ENCODE assay signal across 12 cellular contexts in genomic region chr17:81967244-81967532, GRCh38. TPM values are rescaled to one million over a fixed set of nuclear protein-coding genes. Genes with fewer than 3 reads are reported as not detected.
DNase-seq lines count a peak whose midpoint lies in the region; ATAC-seq and TF ChIP-seq lines count a peak whose summit lies in the region.
"Had no signal": no experiment of that assay in that cellular context is flagged by ENCODE, and none has a peak within 500 bp of the region (broad histone marks: within the 10 kb centered on the region; RNA-seq: fewer than 3 reads in every experiment).

No MANE protein-coding gene starts in this region.

- no peak overlapping the region for H3K4me2 ChIP-seq in parathyroid adenoma (ENCODE audit: low read length)

- CTCF ChIA-PET in CD4-positive, alpha-beta T cell (lab: Charles Lee), result interaction anchor here (1.0 to 2.2 kb wide), 3 partner anchors 8 to 53 kb away, joined by 3 to 16 read pairs (median 4); partner anchors contain the start of gene ASPSCR1

- H3K36me3 Mint-ChIP-seq in CD4-positive, alpha-beta T cell (ENCODE audit: low read depth), result no peaks in the 10 kb centered on the region
- H3K36me3 Mint-ChIP-seq: activated naive CD4-positive, alpha-beta T cell treated with anti-CD3 and anti-CD28 coated beads, Interleukin-2, amount 50 U/mL, for 24 hours had no signal

- no peaks in the 10 kb centered on the region for H3K9me3 Mint-ChIP-seq in CD4-positive, alpha-beta T cell
- H3K9me3 Mint-ChIP-seq: activated naive CD4-positive, alpha-beta T cell treated with anti-CD3 and anti-CD28 coated beads, Interleukin-2, amount 50 U/mL, for 24 hours had no signal

- no peaks in the 10 kb centered on the region for H3K79me2 ChIP-seq in parathyroid adenoma

- peaks cover 15% of the 10 kb centered on the region for H3K4me1 Mint-ChIP-seq in CD4-positive, alpha-beta T cell (ENCODE audit: low read depth)

- WGBS in testis, 2 donors, result 29 to 45% methylated on average over 1 to 5 of the region's 5 CpGs

- intact Hi-C loops in CD4-positive, alpha-beta T cell (cut with DNase I, micrococcal nuclease), result loop anchor here in 1 of 2 experiments (10.0 kb wide), 1 partner anchor 158 kb away; no protein-coding TSS in a partner anchor
- intact Hi-C loops in testis (cut with DNase I; ENCODE audit: low total_unique reads), result no loop called here

- peaks cover 5% of the 10 kb centered on the region for H3K27me3 Mint-ChIP-seq in CD4-positive, alpha-beta T cell
- H3K27me3 Mint-ChIP-seq: activated naive CD4-positive, alpha-beta T cell treated with anti-CD3 and anti-CD28 coated beads, Interleukin-2, amount 50 U/mL, for 24 hours had no signal

- no peak overlapping the region for H2AFZ ChIP-seq in parathyroid adenoma

- no peaks in the 10 kb centered on the region for H3K9me3 ChIP-seq in CD4-positive, alpha-beta T cell (ENCODE audit: control insufficient read depth, low read length)
- 0 out of 2 replicates have a peak, but pooled peaks cover 2% of the 10 kb centered on the region for H3K9me3 ChIP-seq in NT2/D1 (ENCODE audit: insufficient read depth, low read length)
- H3K9me3 ChIP-seq in parathyroid adenoma (ENCODE audit: control insufficient read depth, low read length), result no peaks in the 10 kb centered on the region
- H3K9me3 ChIP-seq in testis, result no peaks in the 10 kb centered on the region

- DNase-seq in CD4-positive, alpha-beta T cell, result no peak
- DNase-seq in NT2/D1 (ENCODE audit: low read depth, low spot score), result no peak
- DNase-seq in activated CD4-positive, CD25-positive, alpha-beta regulatory T cell (lab: John Stamatoyannopoulos, UW), result no peak
- DNase-seq in testis, result no peak
- no peak for DNase-seq in Kasumi-1 (lab: John Stamatoyannopoulos, UW)

- no peak overlapping the region for H3K27ac Mint-ChIP-seq in CD4-positive, alpha-beta T cell
- H3K27ac Mint-ChIP-seq: activated naive CD4-positive, alpha-beta T cell treated with anti-CD3 and anti-CD28 coated beads, Interleukin-2, amount 50 U/mL, for 24 hours had no signal

- no peak for TF ChIP-seq CTCF in CD4-positive, alpha-beta T cell (IDR thresholded peaks at IDR 0.05)
- no peak for TF ChIP-seq CTCF in parathyroid adenoma (IDR thresholded peaks at IDR 0.05)
- no peak for TF ChIP-seq CTCF in testis (IDR thresholded peaks at IDR 0.05)

- H3K4me3 Mint-ChIP-seq in CD4-positive, alpha-beta T cell, result no peak overlapping the region

- peak overlapping the region; percentile 64 for H3K9ac ChIP-seq in NT2/D1 (ENCODE audit: insufficient read length, low read depth)
- H3K9ac ChIP-seq in parathyroid adenoma, result no peak overlapping the region

- H3K4me1 ChIP-seq in NT2/D1 (ENCODE audit: insufficient read depth, insufficient read length), result peaks cover 17% of the 10 kb centered on the region
- H3K4me1 ChIP-seq in parathyroid adenoma, result peaks cover 11% of the 10 kb centered on the region
- H3K4me1 ChIP-seq in testis, result peaks cover 17% of the 10 kb centered on the region

- TF ChIP-seq POLR2A in testis (IDR thresholded peaks at IDR 0.05), result no peak

- peak overlapping the region; percentile 65 for H3K27ac ChIP-seq in CD4-positive, alpha-beta T cell (ENCODE audit: low read depth, low read length)
- H3K27ac ChIP-seq in parathyroid adenoma (no peak overlapping the region), testis (no peak overlapping the region)

- POLR2A ChIA-PET in CD4-positive, alpha-beta T cell (lab: Charles Lee), result interaction anchor here (0.8 to 3.1 kb wide), 6 partner anchors 8 to 70 kb away, joined by 3 to 26 read pairs (median 6); partner anchors contain the start of genes ASPSCR1, CENPX, DCXR and LRRC45

- H3K4me3 ChIP-seq in NT2/D1 (ENCODE audit: insufficient read length, low read depth), result no peak overlapping the region
- peak overlapping the region; percentile 19 for H3K4me3 ChIP-seq in parathyroid adenoma (ENCODE audit: low read depth, low read length)
- H3K4me3 ChIP-seq in testis, result no peak overlapping the region

- ATAC-seq in CD4-positive, alpha-beta T cell (ENCODE audit: poor library complexity), result no peak
- peak; percentile 7 for ATAC-seq in esophagus mucosa
- no peak for ATAC-seq in GM18873 (IDR thresholded peaks at IDR 0.05; ENCODE audit: low FRiP score, unreplicated experiment)

- H3K36me3 ChIP-seq in NT2/D1 (ENCODE audit: insufficient read depth, insufficient read length, low read length) (no peaks in the 10 kb centered on the region), parathyroid adenoma (ENCODE audit: control insufficient read depth, insufficient read depth, low read length) (no peaks in the 10 kb centered on the region), testis (ENCODE audit: low read depth, missing control alignments) (no peaks in the 10 kb centered on the region)

- peaks cover 7% of the 10 kb centered on the region for H3K27me3 ChIP-seq in CD4-positive, alpha-beta T cell (ENCODE audit: control insufficient read depth, insufficient read depth, low read length)
- H3K27me3 ChIP-seq in NT2/D1 (ENCODE audit: insufficient read depth, insufficient read length) (peaks cover 30% of the 10 kb centered on the region), parathyroid adenoma (ENCODE audit: control insufficient read depth, insufficient read depth, low read length) (no peaks in the 10 kb centered on the region), testis (no peaks in the 10 kb centered on the region)

RNA-seq across cellular contexts. Expression of gene NOTUM, which starts 6.2 kb away (rescaled TPM):
- total RNA-seq in CD4-positive, alpha-beta T cell, result not detected
- total RNA-seq in esophagus mucosa (not detected), testis (10 to 100 TPM in 1 of 2 donors, 1 to 10 TPM in 1; 9.5 to 13.2 TPM)
- 5.1 TPM for polyA plus RNA-seq in testis (ENCODE audit: insufficient read depth, low read depth, low replicate concordance)
- polyA plus RNA-seq: CD14-positive monocyte had no signal

RNA-seq across cellular contexts. Expression of gene ASPSCR1, which starts 10.2 kb away (rescaled TPM):
- 10 to 100 TPM; 19.1 to 22.7 TPM for total RNA-seq in CD4-positive, alpha-beta T cell
- total RNA-seq in esophagus mucosa (19.0 TPM), testis (10 to 100 TPM; 46.2 to 49.7 TPM)
- 40.5 TPM for polyA plus RNA-seq in testis (ENCODE audit: insufficient read depth, low read depth, low replicate concordance)

RNA-seq across cellular contexts. Expression of gene MYADML2, which starts 20.2 kb away (rescaled TPM):
- total RNA-seq in CD4-positive, alpha-beta T cell, result not detected
- total RNA-seq in esophagus mucosa (not detected), testis (under 1 TPM; 0.16 to 0.25 TPM)
- polyA plus RNA-seq in testis (ENCODE audit: insufficient read depth, low read depth, low replicate concordance), result 0.57 TPM
- total RNA-seq: mucosa of gallbladder, SK-MEL-5 had no signal
- polyA plus RNA-seq: CD14-positive monocyte had no signal

RNA-seq across cellular contexts. Expression of gene PYCR1, which starts 30.1 kb away (rescaled TPM):
- 1 to 10 TPM in 1 of 2 experiments, under 1 TPM in 1; 0.38 to 1.0 TPM for total RNA-seq in CD4-positive, alpha-beta T cell
- total RNA-seq in esophagus mucosa (28.9 TPM), testis (10 to 100 TPM; 13.8 to 19.2 TPM)
- 28.9 TPM for polyA plus RNA-seq in testis (ENCODE audit: insufficient read depth, low read depth, low replicate concordance)
- polyA plus RNA-seq: CD14-positive monocyte had no signal

RNA-seq across cellular contexts. Expression of gene MAFG, which starts 39.7 kb away (rescaled TPM):
- total RNA-seq in CD4-positive, alpha-beta T cell, result 10 to 100 TPM; 10.8 to 13.3 TPM
- 12.3 TPM for total RNA-seq in esophagus mucosa
- total RNA-seq in testis, result 10 to 100 TPM; 31.7 to 36.9 TPM
- polyA plus RNA-seq in testis (ENCODE audit: insufficient read depth, low read depth, low replicate concordance), result 21.8 TPM

Comparison
In these comparisons a context has a peak if more than half of its experiments do, and no peak if none do; other contexts are left out.
1. RNA of gene NOTUM, which starts 6.2 kb away (total RNA-seq): 9.5 to 13.2 TPM in testis; not detected in CD4-positive, alpha-beta T cell and not detected in esophagus mucosa (single experiment); every median in the first group is over 4 times any median in the second.